Comparison of ENCODE assay signal across 23 cellular contexts in the genomic region with DNA sequence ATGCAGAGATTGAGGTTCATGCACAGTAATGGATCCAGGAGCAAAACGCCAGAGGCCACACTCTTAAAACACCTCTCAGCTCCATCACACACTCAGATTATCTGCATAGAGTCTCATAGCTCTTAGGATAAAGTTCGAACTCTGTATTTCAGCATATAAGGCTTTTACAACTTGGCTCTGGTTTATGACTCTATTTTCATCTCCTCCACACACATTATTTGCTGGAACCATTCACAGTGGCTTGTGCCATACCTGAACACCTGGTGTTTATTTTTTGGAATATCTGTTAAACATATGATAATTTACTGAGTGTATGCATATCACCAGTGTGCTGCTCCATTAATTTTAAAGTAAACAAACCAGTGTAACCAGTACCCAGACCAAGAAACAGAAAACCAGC. TPM values are rescaled to one million over a fixed set of nuclear protein-coding genes. Genes with fewer than 3 reads are reported as not detected.
DNase-seq lines count a peak whose midpoint lies in the region; ATAC-seq lines count a peak whose summit lies in the region.
"Had no signal": no experiment of that assay in that cellular context is flagged by ENCODE, and none has a peak within 500 bp of the region (broad histone marks: within the 10 kb centered on the region; RNA-seq: fewer than 3 reads in every experiment).

No MANE protein-coding gene starts in this region.

- peaks cover 13 to 18% of the 10 kb centered on the region in 2 donors for H3K36me3 Mint-ChIP-seq in activated T-cell treated with anti-CD3 and anti-CD28 coated beads, Interleukin-2, amount 50 U/mL, for 72 hours (ENCODE audit: insufficient read depth in 2 of 2)
- no peaks in the 10 kb centered on the region for H3K36me3 Mint-ChIP-seq in activated T-helper 17 cell treated with anti-CD3 and anti-CD28 coated beads, Interleukin-2, amount 50 U/mL, for 72 hours (ENCODE audit: low read depth)

- peaks cover 5 to 8% of the 10 kb centered on the region in 2 donors for H3K9me3 Mint-ChIP-seq in activated T-cell treated with anti-CD3 and anti-CD28 coated beads, Interleukin-2, amount 50 U/mL, for 72 hours
- H3K9me3 Mint-ChIP-seq in activated T-helper 17 cell treated with anti-CD3 and anti-CD28 coated beads, Interleukin-2, amount 50 U/mL, for 72 hours = peaks cover 5% of the 10 kb centered on the region
- H3K9me3 Mint-ChIP-seq: CD8-positive, alpha-beta T cell; HFFc6 had no signal

- ATAC-seq in activated T-cell treated with anti-CD3 and anti-CD28 coated beads, Interleukin-2, amount 50 U/mL, for 72 hours (replicated peaks in 1 of 2) = no peak
- no peak for ATAC-seq in activated T-helper 17 cell treated with anti-CD3 and anti-CD28 coated beads, Interleukin-2, amount 50 U/mL, for 72 hours (replicated peaks)
- no peak for ATAC-seq in GM21825 (IDR thresholded peaks at IDR 0.05; ENCODE audit: unreplicated experiment)
- ATAC-seq: CD8-positive, alpha-beta T cell; K562; Panc1 had no signal

- H3K27ac Mint-ChIP-seq in activated T-cell treated with anti-CD3 and anti-CD28 coated beads, Interleukin-2, amount 50 U/mL, for 72 hours = peak overlapping the region; percentile 6
- H3K27ac Mint-ChIP-seq in activated T-helper 17 cell treated with anti-CD3 and anti-CD28 coated beads, Interleukin-2, amount 50 U/mL, for 72 hours = peak overlapping the region; percentile 61
- H3K27ac Mint-ChIP-seq: B cell; CD8-positive, alpha-beta T cell; HFFc6 had no signal

- peaks cover 26% of the 10 kb centered on the region for H3K4me1 Mint-ChIP-seq in activated T-cell treated with anti-CD3 and anti-CD28 coated beads, Interleukin-2, amount 50 U/mL, for 72 hours (ENCODE audit: low read depth)
- peaks cover 9% of the 10 kb centered on the region for H3K4me1 Mint-ChIP-seq in activated T-helper 17 cell treated with anti-CD3 and anti-CD28 coated beads, Interleukin-2, amount 50 U/mL, for 72 hours
- H3K4me1 Mint-ChIP-seq: B cell had no signal

- DNase-seq in NCI-H510A treated with DMSO at 0.1 percent for 48 hours (lab: John Stamatoyannopoulos, UW) (peak; percentile 63), NCI-H510A (lab: John Stamatoyannopoulos, UW) (no peak), activated T-cell treated with anti-CD3 and anti-CD28 coated beads for 4 hours (no peak), NCI-H2227 treated with DMSO at 0.1 percent for 48 hours (lab: John Stamatoyannopoulos, UW) (no peak)
- no peak for DNase-seq in activated T-cell treated with anti-CD3 and anti-CD28 coated beads, Interleukin-2, amount 50 U/mL, for 72 hours
- DNase-seq: Caco-2; CD8-positive, alpha-beta T cell; GF-D8; GOT3; HFFc6; Kasumi-1; MV-4-11; NCI-H1694; NCI-H2029 treated with DMSO at 0.1 percent for 48 hours; NCI-H226; NCI-H524; SHP77 had no signal

- H3K27me3 Mint-ChIP-seq in activated T-cell treated with anti-CD3 and anti-CD28 coated beads, Interleukin-2, amount 50 U/mL, for 72 hours (ENCODE audit: low read depth) = no peaks in the 10 kb centered on the region
- no peaks in the 10 kb centered on the region for H3K27me3 Mint-ChIP-seq in activated T-helper 17 cell treated with anti-CD3 and anti-CD28 coated beads, Interleukin-2, amount 50 U/mL, for 72 hours
- H3K27me3 Mint-ChIP-seq: B cell had no signal

- peak overlapping the region; percentile 61 to 73 for H3K4me3 Mint-ChIP-seq in activated T-cell treated with anti-CD3 and anti-CD28 coated beads, Interleukin-2, amount 50 U/mL, for 72 hours
- peak overlapping the region; percentile 44 for H3K4me3 Mint-ChIP-seq in activated T-helper 17 cell treated with anti-CD3 and anti-CD28 coated beads, Interleukin-2, amount 50 U/mL, for 72 hours
- H3K4me3 Mint-ChIP-seq: B cell; CD8-positive, alpha-beta T cell; HFFc6 had no signal

RNA-seq across cellular contexts. Expression of gene RASL11B, which starts 27.2 kb away (rescaled TPM):
- total RNA-seq in activated T-cell treated with anti-CD3 and anti-CD28 coated beads, Interleukin-2, amount 50 U/mL, for 72 hours = 1 to 10 TPM in 1 of 2 donors, under 1 TPM in 1; 0.48 to 1.4 TPM
- total RNA-seq in activated T-helper 17 cell treated with anti-CD3 and anti-CD28 coated beads, Interleukin-2, amount 50 U/mL, for 72 hours = under 1 TPM; 0.34 to 0.76 TPM
- total RNA-seq: OCI-LY7 had no signal
